ENCODE assay signal across 24 cellular contexts in the genomic region with DNA sequence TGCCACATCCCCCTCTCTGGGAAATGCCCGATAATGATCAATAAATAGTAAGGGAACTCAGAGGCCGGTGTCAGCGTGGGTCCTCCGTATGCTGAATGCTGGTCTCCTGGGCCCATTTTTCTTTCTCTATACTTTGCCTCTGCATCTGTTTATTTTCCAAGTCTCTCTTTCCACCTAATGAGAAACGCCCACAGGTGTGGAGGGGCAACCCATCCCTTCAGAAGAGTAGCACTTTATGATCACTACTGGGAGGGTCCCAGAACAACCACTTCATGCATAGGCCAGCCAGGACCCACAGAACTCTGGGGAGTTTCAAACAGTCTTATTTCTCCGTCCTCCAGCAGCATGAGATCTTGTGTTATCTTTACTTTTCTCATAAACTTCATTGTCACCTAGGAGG.
"Had no signal": no experiment of that assay in that cellular context is flagged by ENCODE, and none has a peak within 500 bp of the region (broad histone marks: within the 10 kb centered on the region; RNA-seq: fewer than 3 reads in every experiment).

No MANE protein-coding gene starts in this region.

- DNase-seq: activated CD4-positive, alpha-beta memory T cell treated with anti-CD3 and anti-CD28 coated beads, Interleukin-2, amount 10 ng/mL, durations not matched to agents 7 days and 5 days; activated CD4-positive, alpha-beta T cell treated with anti-CD3 and anti-CD28 coated beads for 36 hours; activated CD4-positive, alpha-beta T cell treated with anti-CD3 and anti-CD28 coated beads, Interleukin-2, amount 50 U/mL, for 1 hour; activated gamma-delta T cell; activated naive CD4-positive, alpha-beta T cell treated with anti-CD3 and anti-CD28 coated beads for 36 hours; activated T-cell treated with anti-CD3 and anti-CD28 coated beads for 4 hours; activated T-cell treated with anti-CD3 and anti-CD28 coated beads, Interleukin-2, amount 50 U/mL, for 48 hours; amygdala; NCI-H1092; NCI-H1417; NCI-H1930; NCI-H2171; NCI-H226; NCI-H526 treated with DMSO at 0.1 percent for 48 hours; Right ventricle myocardium superior; SK-N-SH; T-helper 1 cell had no signal

- H3K27me3 ChIP-seq: SJCRH30 had no signal

- H3K36me3 Mint-ChIP-seq: activated naive CD8-positive, alpha-beta T cell; brain had no signal

- H3K4me3 Mint-ChIP-seq: activated CD4-positive, alpha-beta memory T cell treated with anti-CD3 and anti-CD28 coated beads, Interleukin-2, amount 10 ng/mL, durations not matched to agents 7 days and 5 days; activated CD4-positive, alpha-beta T cell treated with anti-CD3 and anti-CD28 coated beads for 36 hours; activated naive CD4-positive, alpha-beta T cell treated with anti-CD3 and anti-CD28 coated beads for 36 hours; activated naive CD8-positive, alpha-beta T cell; activated T-helper 17 cell treated with anti-CD3 and anti-CD28 coated beads, Interleukin-2, amount 50 U/mL, for 72 hours; brain; central memory CD8-positive, alpha-beta T cell had no signal

- H3K4me1 ChIP-seq: SJCRH30 had no signal

- H3K27me3 Mint-ChIP-seq: brain; central memory CD8-positive, alpha-beta T cell had no signal

- H3K27ac Mint-ChIP-seq: activated CD4-positive, alpha-beta memory T cell treated with anti-CD3 and anti-CD28 coated beads, Interleukin-2, amount 10 ng/mL, durations not matched to agents 7 days and 5 days; activated CD4-positive, alpha-beta T cell treated with anti-CD3 and anti-CD28 coated beads for 36 hours; activated naive CD4-positive, alpha-beta T cell treated with anti-CD3 and anti-CD28 coated beads for 36 hours; activated naive CD8-positive, alpha-beta T cell; activated T-helper 17 cell treated with anti-CD3 and anti-CD28 coated beads, Interleukin-2, amount 50 U/mL, for 72 hours; brain had no signal

- H3K36me3 ChIP-seq: SJCRH30 had no signal

- H3K9me3 ChIP-seq: SJCRH30, SK-N-SH had no signal

- ATAC-seq: activated CD4-positive, alpha-beta T cell treated with anti-CD3 and anti-CD28 coated beads for 36 hours; activated T-helper 17 cell treated with anti-CD3 and anti-CD28 coated beads, Interleukin-2, amount 50 U/mL, for 72 hours had no signal

- H3K27ac ChIP-seq: RWPE1, SJCRH30, VCaP had no signal

- H3K9me3 Mint-ChIP-seq: activated CD4-positive, alpha-beta memory T cell treated with anti-CD3 and anti-CD28 coated beads, Interleukin-2, amount 10 ng/mL, durations not matched to agents 7 days and 5 days; activated naive CD4-positive, alpha-beta T cell treated with anti-CD3 and anti-CD28 coated beads for 36 hours; activated T-helper 17 cell treated with anti-CD3 and anti-CD28 coated beads, Interleukin-2, amount 50 U/mL, for 72 hours; brain; central memory CD8-positive, alpha-beta T cell had no signal

- H3K4me3 ChIP-seq: SJCRH30 had no signal

- H3K4me1 Mint-ChIP-seq: activated CD4-positive, alpha-beta memory T cell treated with anti-CD3 and anti-CD28 coated beads, Interleukin-2, amount 10 ng/mL, durations not matched to agents 7 days and 5 days; activated CD4-positive, alpha-beta T cell treated with anti-CD3 and anti-CD28 coated beads for 36 hours; activated T-helper 17 cell treated with anti-CD3 and anti-CD28 coated beads, Interleukin-2, amount 50 U/mL, for 72 hours; brain; central memory CD8-positive, alpha-beta T cell had no signal
